8 cellular contexts compared by ENCODE assay signal in genomic region chr4:185396724-185397402, GRCh38. TPM values are rescaled to one million over a fixed set of nuclear protein-coding genes. Genes with fewer than 3 reads are reported as not detected.
DNase-seq lines count a peak whose midpoint lies in the region; ATAC-seq and TF ChIP-seq lines count a peak whose summit lies in the region.

A gene with protein sequence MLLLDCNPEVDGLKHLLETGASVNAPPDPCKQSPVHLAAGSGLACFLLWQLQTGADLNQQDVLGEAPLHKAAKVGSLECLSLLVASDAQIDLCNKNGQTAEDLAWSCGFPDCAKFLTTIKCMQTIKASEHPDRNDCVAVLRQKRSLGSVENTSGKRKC (plus strand): TSS chr4:185396841. CDS start chr4:185396924, 83 bp downstream.

- peak in 3 of 4 donors; percentile 15 to 56 (median 27) for TF ChIP-seq POLR2A in upper lobe of left lung (IDR thresholded peaks at IDR 0.05)

- peaks cover 13% of the 10 kb centered on the region; the same call in 1 of the 2 replicates for H3K79me2 ChIP-seq in DND-41 (ENCODE audit: insufficient read depth, low read length)

- DNase-seq in DND-41, result no peak
- no peak for DNase-seq in SK-MEL-5 (ENCODE audit: low read depth, low spot score)
- no peak for DNase-seq in mesenteric fat pad (ENCODE audit: low spot score)
- DNase-seq in upper lobe of left lung, result peak; percentile 67 to 76
- DNase-seq in activated CD4-positive, CD25-positive, alpha-beta regulatory T cell (lab: John Stamatoyannopoulos, UW), result no peak
- DNase-seq in SKM-1 (lab: John Stamatoyannopoulos, UW; ENCODE audit: unreplicated experiment), result no peak

- H3K27ac ChIP-seq in DND-41 (ENCODE audit: low read length), result peak within 1 kb of the TSS; percentile 86
- H3K27ac ChIP-seq in upper lobe of left lung, result peak within 1 kb of the TSS; percentile 98 to 99 (median 98)

- in situ Hi-C loops in SK-MEL-5 (cut with HindIII; ENCODE audit: low pct_unique_long_range_greater_than_20kb, low sequenced_read_pairs), result no loop called here

- H4K20me1 ChIP-seq in DND-41 (ENCODE audit: insufficient read depth, low read length), result no peaks in the 10 kb centered on the region

- H3K4me3 ChIP-seq in DND-41 (ENCODE audit: low read depth in 1 of 2, low read length in 2 of 2) (peak within 1 kb of the TSS; percentile 41 to 93), endocrine pancreas (ENCODE audit: control insufficient read depth, insufficient read depth, low read length) (peak within 1 kb of the TSS; percentile 100), upper lobe of left lung (peak within 1 kb of the TSS; percentile 72 to 93 (median 81))

- TF ChIP-seq EP300 in upper lobe of left lung (IDR thresholded peaks at IDR 0.05), result no peak

- TF ChIP-seq CTCF in DND-41 (IDR thresholded peaks at IDR 0.05; ENCODE audit: borderline replicate concordance, extremely low read depth, low read length, poor library complexity, severe bottlenecking), result no peak
- TF ChIP-seq CTCF in upper lobe of left lung (IDR thresholded peaks at IDR 0.05), result peak in 2 of 6 experiments; percentile 16 to 37

- peak within 1 kb of the TSS; percentile 98 for H3K9ac ChIP-seq in DND-41 (ENCODE audit: low read depth, low read length)
- H3K9ac ChIP-seq in endocrine pancreas (ENCODE audit: control insufficient read depth, insufficient read depth, low read length), result peak within 1 kb of the TSS; percentile 97

- H3K4me1 ChIP-seq in DND-41 (ENCODE audit: insufficient read depth, low read length), result peaks cover 41% of the 10 kb centered on the region
- peaks cover 16% of the 10 kb centered on the region for H3K4me1 ChIP-seq in endocrine pancreas (ENCODE audit: control insufficient read depth, insufficient read depth, low read length)
- peaks cover 12 to 27% (median 17%) of the 10 kb centered on the region in 4 donors for H3K4me1 ChIP-seq in upper lobe of left lung

- 9 to 48% methylated on average over 5 to 38 of the region's 38 CpGs for WGBS in upper lobe of left lung, 2 donors

- H3K9me3 ChIP-seq in DND-41 (ENCODE audit: insufficient read depth, low read length, severe bottlenecking) (no peaks in the 10 kb centered on the region), endocrine pancreas (ENCODE audit: control insufficient read depth, low read length) (no peaks in the 10 kb centered on the region), upper lobe of left lung (no peaks in the 10 kb centered on the region)

- H3K36me3 ChIP-seq in DND-41 (ENCODE audit: insufficient read depth, low read length), result peaks cover 30% of the 10 kb centered on the region
- no peaks in the 10 kb centered on the region for H3K36me3 ChIP-seq in endocrine pancreas (ENCODE audit: control insufficient read depth, insufficient read depth, low read length)
- H3K36me3 ChIP-seq in upper lobe of left lung, result peaks cover 0 to 14% (median 5%) of the 10 kb centered on the region in 4 donors

- ATAC-seq in DND-41 (ENCODE audit: insufficient read depth, low read depth) (no peak), HG03378 (IDR thresholded peaks at IDR 0.05; ENCODE audit: unreplicated experiment) (peak; percentile 58), upper lobe of left lung (ENCODE audit: low FRiP score in 2 of 2) (peak; percentile 0 to 63)

- H2AFZ ChIP-seq in DND-41 (ENCODE audit: low read depth, low read length), result peak within 1 kb of the TSS; percentile 98

- peak within 1 kb of the TSS; percentile 96 for H3K4me2 ChIP-seq in DND-41 (ENCODE audit: insufficient read depth, low read length)

- no peaks in the 10 kb centered on the region for H3K27me3 ChIP-seq in DND-41 (ENCODE audit: insufficient read depth, low read length, poor library complexity)
- H3K27me3 ChIP-seq in endocrine pancreas (ENCODE audit: control insufficient read depth, insufficient read depth, low read length), result no peaks in the 10 kb centered on the region
- no peaks in the 10 kb centered on the region for H3K27me3 ChIP-seq in upper lobe of left lung

RNA-seq across cellular contexts. Expression of the gene that starts here (rescaled TPM):
- total RNA-seq in SK-MEL-5 (2014; rRNA removed; shearing (Covaris generic)), result 42.5 and 57.6 TPM in 2 replicates
- polyA plus RNA-seq in SK-MEL-5 (2015; cell fraction: cytosol; rRNA removed), result 23.8 and 29.3 TPM in 2 replicates
- polyA plus RNA-seq in SK-MEL-5 (2015; cell fraction: nucleus; rRNA removed), result 9.7 and 26.0 TPM in 2 replicates
- 10.9 TPM for total RNA-seq in mesenteric fat pad
- 10 to 100 TPM in 3 of 6 donors, 1 to 10 TPM in 3; 4.4 to 17.4 (median 10.4) TPM for total RNA-seq in upper lobe of left lung

Comparison
In these comparisons a context has a peak if more than half of its experiments do, and no peak if none do; other contexts are left out.
1. DNase-seq: peak in upper lobe of left lung (2 of 2); none in DND-41 (single experiment), SK-MEL-5 (single experiment), mesenteric fat pad (single experiment), activated CD4-positive, CD25-positive, alpha-beta regulatory T cell (0 of 4) and SKM-1 (single experiment).
2. Peak in every context shown above with its lines, with median percentiles within 50 percentile points of each other: H3K4me3 ChIP-seq.